9 cellular contexts compared by ENCODE assay signal in the genomic region with DNA sequence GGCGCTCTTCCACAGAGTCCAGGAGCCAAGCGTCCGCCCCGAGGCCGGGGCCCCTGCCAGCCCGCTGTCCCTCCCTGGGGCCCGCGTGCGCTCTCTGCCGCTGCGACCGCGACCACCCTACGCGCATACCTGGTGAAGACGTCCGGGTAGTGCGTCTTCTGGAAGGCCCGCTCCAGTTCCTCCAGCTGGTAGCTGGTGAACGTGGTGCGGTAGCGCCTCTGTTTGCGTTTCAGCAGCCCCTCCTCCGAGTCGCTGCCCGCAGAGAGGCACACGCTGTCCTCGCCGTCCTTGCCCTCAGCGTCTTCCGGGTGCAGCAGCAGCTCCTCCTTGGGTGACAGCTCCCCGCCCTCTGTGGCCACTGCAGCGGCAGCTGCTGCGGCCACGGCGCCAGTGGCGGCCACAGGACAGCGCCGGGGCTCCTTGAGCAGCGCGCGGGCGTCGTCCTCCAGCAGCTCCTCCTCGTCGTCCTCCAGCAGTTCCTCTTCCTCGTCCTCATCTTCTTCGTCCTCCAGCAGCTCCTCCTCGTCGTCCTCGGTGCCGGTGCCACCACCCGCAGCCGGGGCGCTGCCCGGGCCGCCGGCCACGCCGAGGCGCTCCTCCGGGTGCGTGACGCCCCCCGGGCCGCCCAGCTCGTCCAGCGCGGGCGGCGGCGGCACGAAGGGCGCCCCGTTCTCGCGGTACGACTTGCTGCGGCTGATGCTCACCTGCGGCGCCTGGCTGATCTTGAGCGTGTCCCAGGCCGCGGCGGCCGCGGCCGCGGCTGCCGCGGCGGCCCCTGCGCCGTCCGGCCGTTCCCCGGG. TPM values are rescaled to one million over a fixed set of nuclear protein-coding genes. Genes with fewer than 3 reads are reported as not detected.
DNase-seq lines count a peak whose midpoint lies in the region; ATAC-seq lines count a peak whose summit lies in the region.
"Had no signal": no experiment of that assay in that cellular context is flagged by ENCODE, and none has a peak within 500 bp of the region (broad histone marks: within the 10 kb centered on the region; RNA-seq: fewer than 3 reads in every experiment).

No MANE protein-coding gene starts in this region.

- no peaks in the 10 kb centered on the region for H3K36me3 Mint-ChIP-seq in stimulated activated naive CD8-positive, alpha-beta T cell treated with anti-CD3 and anti-CD28 coated beads, Interleukin-15, Interleukin-2, amounts not matched to agents 100 ng/mL and 50 ng/mL, for 24 hours (ENCODE audit: low read depth)
- no peaks in the 10 kb centered on the region for H3K36me3 Mint-ChIP-seq in T-cell

- no peak for DNase-seq in stimulated activated naive CD8-positive, alpha-beta T cell treated with anti-CD3 and anti-CD28 coated beads, Interleukin-15, Interleukin-2, amounts not matched to agents 100 U/mL and 50 U/mL, for 24 hours
- DNase-seq in T-cell: no peak
- no peak for DNase-seq in left lobe of liver (ENCODE audit: low spot score)
- DNase-seq in DMS153 (lab: John Stamatoyannopoulos, UW): no peak
- DNase-seq in hepatic stellate cell (ENCODE audit: low spot score): no peak
- no peak for DNase-seq in SHP77 (lab: John Stamatoyannopoulos, UW)
- no peak for DNase-seq in OCI-M2 (lab: John Stamatoyannopoulos, UW; ENCODE audit: unreplicated experiment)
- DNase-seq: effector CD4-positive, alpha-beta T cell had no signal

- CTCF ChIA-PET in T-cell (lab: Charles Lee): no interaction called here

- no peaks in the 10 kb centered on the region for H3K9me3 Mint-ChIP-seq in stimulated activated naive CD8-positive, alpha-beta T cell treated with anti-CD3 and anti-CD28 coated beads, Interleukin-15, Interleukin-2, amounts not matched to agents 100 ng/mL and 50 ng/mL, for 24 hours
- no peaks in the 10 kb centered on the region for H3K9me3 Mint-ChIP-seq in T-cell

- ATAC-seq in stimulated activated naive CD8-positive, alpha-beta T cell treated with anti-CD3 and anti-CD28 coated beads, Interleukin-15, Interleukin-2, amounts not matched to agents 100 U/mL and 50 U/mL, for 24 hours: no peak
- ATAC-seq in T-cell (replicated peaks in 1 of 4) (peak in 2 of 4 experiments; percentile 24 to 47), left lobe of liver (peak; percentile 33)

- peaks cover 61% of the 10 kb centered on the region for H3K27me3 Mint-ChIP-seq in stimulated activated naive CD8-positive, alpha-beta T cell treated with anti-CD3 and anti-CD28 coated beads, Interleukin-15, Interleukin-2, amounts not matched to agents 100 ng/mL and 50 ng/mL, for 24 hours
- peaks cover 50 to 66% of the 10 kb centered on the region in 2 donors for H3K27me3 Mint-ChIP-seq in T-cell

- no peak overlapping the region for H3K27ac Mint-ChIP-seq in stimulated activated naive CD8-positive, alpha-beta T cell treated with anti-CD3 and anti-CD28 coated beads, Interleukin-15, Interleukin-2, amounts not matched to agents 100 ng/mL and 50 ng/mL, for 24 hours
- no peak overlapping the region for H3K27ac Mint-ChIP-seq in T-cell

- POLR2A ChIA-PET in T-cell (lab: Charles Lee): no interaction called here

- H3K4me1 Mint-ChIP-seq in stimulated activated naive CD8-positive, alpha-beta T cell treated with anti-CD3 and anti-CD28 coated beads, Interleukin-15, Interleukin-2, amounts not matched to agents 100 ng/mL and 50 ng/mL, for 24 hours (ENCODE audit: low read depth): peaks cover 9% of the 10 kb centered on the region
- H3K4me1 Mint-ChIP-seq in T-cell: peaks cover 15 to 27% (median 21%) of the 10 kb centered on the region in 3 donors

- H3K4me3 Mint-ChIP-seq in stimulated activated naive CD8-positive, alpha-beta T cell treated with anti-CD3 and anti-CD28 coated beads, Interleukin-15, Interleukin-2, amounts not matched to agents 100 ng/mL and 50 ng/mL, for 24 hours: peak overlapping the region; percentile 60
- H3K4me3 Mint-ChIP-seq in T-cell: peak overlapping the region; percentile 63 to 74 (median 69)

RNA-seq across cellular contexts. Expression of a gene that starts 2.8 kb away (rescaled TPM):
- not detected for total RNA-seq in T-cell
- not detected for total RNA-seq in left lobe of liver
